Comparison of ENCODE assay signal across 13 cellular contexts in the genomic region with DNA sequence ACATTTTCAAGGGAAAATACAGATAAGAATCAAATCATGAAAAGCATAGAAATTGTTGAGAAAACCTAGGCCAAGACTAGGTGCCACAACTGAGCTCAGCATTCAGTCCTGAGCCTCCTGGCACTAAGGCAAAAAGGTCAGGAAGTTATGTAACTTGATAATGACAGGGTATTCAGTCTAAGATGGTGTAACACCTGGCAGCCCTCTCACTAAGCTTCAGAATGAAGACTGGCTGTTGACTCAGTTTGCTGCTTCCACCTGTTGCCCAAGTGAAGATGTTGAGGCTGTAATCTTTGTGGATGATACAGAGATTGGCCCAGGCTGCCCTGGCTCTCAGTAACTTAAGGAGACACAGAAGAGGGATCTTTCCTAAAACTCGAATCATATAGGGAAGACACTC. TPM values are rescaled to one million over a fixed set of nuclear protein-coding genes. Genes with fewer than 3 reads are reported as not detected.
"Had no signal": no experiment of that assay in that cellular context is flagged by ENCODE, and none has a peak within 500 bp of the region (broad histone marks: within the 10 kb centered on the region; RNA-seq: fewer than 3 reads in every experiment).

No MANE protein-coding gene starts in this region.

- H3K27me3 ChIP-seq: adrenal gland, testis, upper lobe of right lung had no signal

- H3K27ac ChIP-seq: epithelial cell of prostate, testis, upper lobe of right lung had no signal

- H3K36me3 ChIP-seq: adrenal gland, upper lobe of right lung had no signal

- FAIRE-seq: keratinocyte had no signal

- H3K9me3 ChIP-seq: adrenal gland, testis, upper lobe of right lung had no signal

- ATAC-seq: left ventricle myocardium superior, upper lobe of right lung had no signal

- H3K4me1 ChIP-seq: adrenal gland had no signal

- H3K4me3 ChIP-seq: adrenal gland, testis, upper lobe of right lung had no signal

- DNase-seq: activated naive CD4-positive, alpha-beta T cell treated with anti-CD3 and anti-CD28 coated beads, Interleukin-2, amount 50 U/mL, for 16 hours; adrenal gland; effector memory CD4-positive, alpha-beta T cell; left ventricle myocardium superior; mesendoderm; nephron progenitor cell; stimulated activated CD4-positive, alpha-beta T cell treated with anti-CD3 and anti-CD28 coated beads, Interleukin-15, amount 100 ng/mL, for 24 hours; stimulated activated CD4-positive, alpha-beta T cell treated with anti-CD3 and anti-CD28 coated beads, Interleukin-4, amount 100 ng/mL, for 24 hours; testis; upper lobe of right lung had no signal

RNA-seq across cellular contexts. Expression of a gene that starts 19.6 kb away (rescaled TPM):
- total RNA-seq: adrenal gland, left ventricle myocardium superior, osteoblast, upper lobe of right lung had no signal
- polyA plus RNA-seq: keratinocyte had no signal
